In the genomic region with DNA sequence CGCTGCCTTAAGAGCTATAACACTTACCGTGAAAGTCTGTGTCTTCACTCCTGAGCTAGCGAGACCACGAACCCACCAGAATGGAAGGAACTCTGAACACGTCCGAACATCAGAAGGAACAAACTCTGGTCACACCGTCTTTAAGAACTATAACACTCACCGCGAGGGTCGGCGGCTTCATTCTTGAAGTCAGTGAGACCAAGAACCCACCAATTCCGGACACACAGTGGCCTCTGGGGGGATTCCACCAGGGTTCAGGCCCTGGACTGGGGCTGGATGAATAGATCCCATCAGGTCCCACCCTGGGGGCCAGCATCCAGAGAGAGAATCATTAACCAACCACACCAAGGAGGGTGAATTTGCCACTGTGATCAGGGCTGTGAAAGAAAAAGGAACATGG, we compare ENCODE assay signal across 21 cellular contexts. TPM values are rescaled to one million over a fixed set of nuclear protein-coding genes. Genes with fewer than 3 reads are reported as not detected.
DNase-seq lines count a peak whose midpoint lies in the region; ATAC-seq and TF ChIP-seq lines count a peak whose summit lies in the region.
"Had no signal": no experiment of that assay in that cellular context is flagged by ENCODE, and none has a peak within 500 bp of the region (broad histone marks: within the 10 kb centered on the region; RNA-seq: fewer than 3 reads in every experiment).

No MANE protein-coding gene starts in this region.

- no peak overlapping the region for H2AK5ac ChIP-seq in mesenchymal stem cell (ENCODE audit: low read length, severe bottlenecking)

- no peak overlapping the region for H3K4me2 ChIP-seq in mesenchymal stem cell (ENCODE audit: low read length, poor library complexity, severe bottlenecking)
- H3K4me2 ChIP-seq: PC-9 had no signal

- no peaks in the 10 kb centered on the region for H3K36me3 Mint-ChIP-seq in activated T-cell treated with anti-CD3 and anti-CD28 coated beads, Interleukin-2, amount 50 U/mL, for 72 hours (ENCODE audit: insufficient read depth in 2 of 2)
- H3K36me3 Mint-ChIP-seq in activated CD8-positive, alpha-beta T cell treated with anti-CD3 and anti-CD28 coated beads for 36 hours (ENCODE audit: low read depth): no peaks in the 10 kb centered on the region

- ATAC-seq in activated T-cell treated with anti-CD3 and anti-CD28 coated beads, Interleukin-2, amount 50 U/mL, for 72 hours (replicated peaks in 1 of 2): no peak
- no peak for ATAC-seq in activated CD8-positive, alpha-beta T cell treated with anti-CD3 and anti-CD28 coated beads for 36 hours
- no peak for ATAC-seq in HG03460 (IDR thresholded peaks at IDR 0.05; ENCODE audit: unreplicated experiment)

- peak overlapping the region; percentile 3 for H2BK120ac ChIP-seq in mesenchymal stem cell (ENCODE audit: low read depth, low read length)

- intact Hi-C loops in activated CD8-positive, alpha-beta T cell treated with anti-CD3 and anti-CD28 coated beads for 36 hours (cut with micrococcal nuclease): no loop called here
- intact Hi-C loops in stomach (cut with DNase I; ENCODE audit: low total_unique reads): no loop called here

- H3K4me1 ChIP-seq in mesenchymal stem cell (ENCODE audit: control insufficient read depth, insufficient read depth, low read depth, low read length) (no peaks in the 10 kb centered on the region), stomach (peaks cover 0 to 10% (median 9%) of the 10 kb centered on the region in 4 donors)

- H3K79me1 ChIP-seq in mesenchymal stem cell (replicated peaks; ENCODE audit: low read length, poor library complexity, severe bottlenecking): no peaks in the 10 kb centered on the region

- peak overlapping the region; percentile 12 for H4K91ac ChIP-seq in mesenchymal stem cell (ENCODE audit: low read length)

- POLR2A ChIA-PET in activated CD8-positive, alpha-beta T cell treated with anti-CD3 and anti-CD28 coated beads for 36 hours (lab: Charles Lee): no interaction called here

- no peaks in the 10 kb centered on the region for H3K27me3 Mint-ChIP-seq in activated T-cell treated with anti-CD3 and anti-CD28 coated beads, Interleukin-2, amount 50 U/mL, for 72 hours (ENCODE audit: low read depth)
- no peaks in the 10 kb centered on the region for H3K27me3 Mint-ChIP-seq in activated CD8-positive, alpha-beta T cell treated with anti-CD3 and anti-CD28 coated beads for 36 hours
- H3K27me3 Mint-ChIP-seq: activated B cell treated with CpG ODN at 0.5 μM for 24 hours, progenitor cell of endocrine pancreas had no signal

- no peak for TF ChIP-seq CTCF in activated CD8-positive, alpha-beta T cell treated with anti-CD3 and anti-CD28 coated beads for 36 hours (IDR thresholded peaks at IDR 0.05)
- no peak for TF ChIP-seq CTCF in stomach (IDR thresholded peaks at IDR 0.05)

- TF ChIP-seq EP300 in stomach (IDR thresholded peaks at IDR 0.05): no peak

- H3K27ac Mint-ChIP-seq in activated T-cell treated with anti-CD3 and anti-CD28 coated beads, Interleukin-2, amount 50 U/mL, for 72 hours: peak overlapping the region; percentile 65
- peak overlapping the region; percentile 95 for H3K27ac Mint-ChIP-seq in activated CD8-positive, alpha-beta T cell treated with anti-CD3 and anti-CD28 coated beads for 36 hours
- H3K27ac Mint-ChIP-seq: activated B cell treated with CpG ODN at 0.5 μM for 24 hours, progenitor cell of endocrine pancreas had no signal

- H3K9me3 ChIP-seq in mesenchymal stem cell (ENCODE audit: control insufficient read depth, low read length): no peaks in the 10 kb centered on the region
- H3K9me3 ChIP-seq in stomach: no peaks in the 10 kb centered on the region

- peaks cover 26% of the 10 kb centered on the region for H3K4me1 Mint-ChIP-seq in activated T-cell treated with anti-CD3 and anti-CD28 coated beads, Interleukin-2, amount 50 U/mL, for 72 hours (ENCODE audit: low read depth)
- peaks cover 38% of the 10 kb centered on the region for H3K4me1 Mint-ChIP-seq in activated CD8-positive, alpha-beta T cell treated with anti-CD3 and anti-CD28 coated beads for 36 hours (ENCODE audit: low read depth)

- H3K23ac ChIP-seq in mesenchymal stem cell (ENCODE audit: low read length in 2 of 2): peak overlapping the region in 1 of 2 experiments; percentile 70

- no peak overlapping the region for H3K4me3 ChIP-seq in mesenchymal stem cell (ENCODE audit: insufficient read depth in 1 of 2, low read depth in 1 of 2, low read length in 2 of 2)
- no peak overlapping the region for H3K4me3 ChIP-seq in stomach
- H3K4me3 ChIP-seq: PC-9, SJCRH30, skin epidermis had no signal

- peak overlapping the region in 1 of 2 experiments; percentile 91 for H2BK12ac ChIP-seq in mesenchymal stem cell (ENCODE audit: low read length in 2 of 2)

- H2BK15ac ChIP-seq in mesenchymal stem cell (ENCODE audit: low read depth, poor library complexity, severe bottlenecking): peak overlapping the region; percentile 4

- H2AFZ ChIP-seq in mesenchymal stem cell (ENCODE audit: low read depth, low read length): peak overlapping the region; percentile 43
- H2AFZ ChIP-seq: PC-9 had no signal

- no peak for DNase-seq in activated T-cell treated with anti-CD3 and anti-CD28 coated beads, Interleukin-2, amount 50 U/mL, for 72 hours
- no peak for DNase-seq in activated T-cell treated with anti-CD3 and anti-CD28 coated beads, Interleukin-2, amount 50 U/mL, for 48 hours
- DNase-seq in activated CD8-positive, alpha-beta T cell treated with anti-CD3 and anti-CD28 coated beads for 36 hours: no peak
- DNase-seq in mesenchymal stem cell (no peak), stomach (no peak), NCI-H2107 (lab: John Stamatoyannopoulos, UW) (no peak), NCI-H510A (lab: John Stamatoyannopoulos, UW) (no peak)
- DNase-seq: activated B cell treated with CpG ODN at 0.5 μM for 24 hours, cortex of kidney, foreskin fibroblast, mammary epithelial cell, NCI-H1417 treated with DMSO at 0.1 percent for 48 hours, PC-9, SJCRH30, T-helper 9 cell had no signal

- TF ChIP-seq POLR2A in stomach (IDR thresholded peaks at IDR 0.05): no peak

- no peak overlapping the region for H3K27ac ChIP-seq in mesenchymal stem cell (ENCODE audit: low read length, poor library complexity, severe bottlenecking)
- H3K27ac ChIP-seq in stomach: peak overlapping the region in 4 of 5 donors; percentile 39 to 78 (median 66)
- H3K27ac ChIP-seq: C4-2B, PC-9, SJCRH30 had no signal

- H3K27me3 ChIP-seq in mesenchymal stem cell (ENCODE audit: control insufficient read depth in 1 of 2, insufficient read depth in 1 of 2, low read length in 2 of 2) (no peaks in the 10 kb centered on the region), stomach (no peaks in the 10 kb centered on the region)
- H3K27me3 ChIP-seq: SJCRH30 had no signal

- H3K36me3 ChIP-seq in mesenchymal stem cell (ENCODE audit: control insufficient read depth in 1 of 2, insufficient read depth in 2 of 2, low read depth in 1 of 2, low read length in 2 of 2) (no peaks in the 10 kb centered on the region), stomach (no peaks in the 10 kb centered on the region)
- H3K36me3 ChIP-seq: SJCRH30 had no signal

- no peak overlapping the region for H3K9ac ChIP-seq in mesenchymal stem cell (ENCODE audit: low read length)

- H3K18ac ChIP-seq in mesenchymal stem cell (ENCODE audit: low read depth in 1 of 2, low read length in 2 of 2): peak overlapping the region in 1 of 2 experiments; percentile 75

- H3K9me3 Mint-ChIP-seq in activated T-cell treated with anti-CD3 and anti-CD28 coated beads, Interleukin-2, amount 50 U/mL, for 72 hours: peaks cover 0 to 1% of the 10 kb centered on the region in 2 donors
- no peaks in the 10 kb centered on the region for H3K9me3 Mint-ChIP-seq in activated CD8-positive, alpha-beta T cell treated with anti-CD3 and anti-CD28 coated beads for 36 hours
- H3K9me3 Mint-ChIP-seq: activated B cell treated with CpG ODN at 0.5 μM for 24 hours had no signal

- no peak overlapping the region for H2BK5ac ChIP-seq in mesenchymal stem cell (ENCODE audit: low read depth, low read length, poor library complexity, severe bottlenecking)

- H3K14ac ChIP-seq in mesenchymal stem cell (ENCODE audit: low read length in 2 of 2): no peak overlapping the region

- no peak overlapping the region for H3K4me3 Mint-ChIP-seq in activated T-cell treated with anti-CD3 and anti-CD28 coated beads, Interleukin-2, amount 50 U/mL, for 72 hours
- H3K4me3 Mint-ChIP-seq in activated CD8-positive, alpha-beta T cell treated with anti-CD3 and anti-CD28 coated beads for 36 hours: no peak overlapping the region
- H3K4me3 Mint-ChIP-seq: activated B cell treated with CpG ODN at 0.5 μM for 24 hours had no signal

- CTCF ChIA-PET in activated CD8-positive, alpha-beta T cell treated with anti-CD3 and anti-CD28 coated beads for 36 hours (lab: Charles Lee): interaction anchor here (1.2 to 4.4 kb wide), 4 partner anchors 18 to 55 kb away, joined by 3 to 25 read pairs (median 6); no protein-coding TSS in a partner anchor

- WGBS in mesenchymal stem cell: 95% methylated on average over 12 of the region's 12 CpGs
- WGBS in stomach, 5 donors: 91 to 97% (median 95%) methylated on average over 12 of the region's 12 CpGs

- H4K8ac ChIP-seq in mesenchymal stem cell (ENCODE audit: low read length): no peak overlapping the region

- peak overlapping the region in 1 of 2 experiments; percentile 93 for H3K4ac ChIP-seq in mesenchymal stem cell (ENCODE audit: low read depth in 1 of 2, low read length in 2 of 2)

RNA-seq across cellular contexts. Expression of a gene that starts 55.8 kb away (rescaled TPM):
- under 1 TPM; 0.05 to 0.32 TPM for total RNA-seq in activated T-cell treated with anti-CD3 and anti-CD28 coated beads, Interleukin-2, amount 50 U/mL, for 72 hours
- total RNA-seq in activated CD8-positive, alpha-beta T cell treated with anti-CD3 and anti-CD28 coated beads for 36 hours: 1 to 10 TPM; 4.4 TPM
- polyA plus RNA-seq in mesenchymal stem cell (2013, experiment 1 of 2): not detected
- not detected for polyA plus RNA-seq in mesenchymal stem cell (2013, experiment 2 of 2)
- total RNA-seq in stomach: not detected
- under 1 TPM in 1 of 3 donors, not detected in 2; 0.08 TPM for polyA plus RNA-seq in stomach
- total RNA-seq: activated B cell treated with CpG ODN at 0.5 μM for 24 hours, subcutaneous adipose tissue had no signal
- polyA plus RNA-seq: neural cell had no signal

Comparison
In these comparisons a context has a peak if more than half of its experiments do, and no peak if none do; other contexts are left out.
1. RNA of a gene that starts 55.8 kb away (total RNA-seq): 4.4 TPM in activated CD8-positive, alpha-beta T cell treated with anti-CD3 and anti-CD28 coated beads for 36 hours; 0.05 to 0.32 TPM in activated T-cell treated with anti-CD3 and anti-CD28 coated beads, Interleukin-2, amount 50 U/mL, for 72 hours and not detected in stomach; every median in the first group is over 4 times any median in the second.